In the genomic region with DNA sequence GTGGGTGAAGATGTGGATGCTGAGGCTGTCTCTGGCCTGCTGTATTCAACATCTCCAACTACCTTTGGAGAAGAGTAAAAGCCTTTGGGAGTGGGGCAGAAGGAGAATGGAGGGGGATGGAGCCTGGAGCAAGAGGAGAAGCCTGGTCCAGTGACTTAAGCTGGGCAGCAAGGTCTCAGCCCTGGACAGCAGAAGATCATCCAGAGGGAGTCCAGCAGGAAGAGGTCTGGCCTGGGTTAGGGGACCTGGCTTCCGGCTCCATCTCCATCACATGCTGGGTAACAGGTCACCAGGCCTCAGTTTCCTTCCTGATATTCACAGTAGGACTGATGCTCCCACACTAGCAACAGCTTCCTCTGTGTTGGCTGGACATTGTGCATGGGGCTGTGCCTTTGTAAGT, we compare ENCODE assay signal across 26 cellular contexts. TPM values are rescaled to one million over a fixed set of nuclear protein-coding genes. Genes with fewer than 3 reads are reported as not detected.
DNase-seq lines count a peak whose midpoint lies in the region; ATAC-seq, FAIRE-seq and TF ChIP-seq lines count a peak whose summit lies in the region.
"Had no signal": no experiment of that assay in that cellular context is flagged by ENCODE, and none has a peak within 500 bp of the region (broad histone marks: within the 10 kb centered on the region; RNA-seq: fewer than 3 reads in every experiment).

No MANE protein-coding gene starts in this region.

- H3K27me3 ChIP-seq in HepG2 (ENCODE audit: control insufficient read depth in 1 of 2, insufficient read depth in 2 of 2, low read length in 2 of 2) (no peaks in the 10 kb centered on the region; a peak in 3 of 5 replicates), right lobe of liver (peaks cover 14 to 34% of the 10 kb centered on the region in 2 donors), H1 (replicated peaks in 1 of 4; ENCODE audit: control insufficient read depth in 3 of 4, extremely low read depth in 1 of 4, insufficient read depth in 3 of 4, low read length in 3 of 4) (peaks cover 7 to 39% (median 30%) of the 10 kb centered on the region in 4 experiments)

- H2AFZ ChIP-seq in HepG2 (ENCODE audit: low read length) (no peak overlapping the region), H1 (ENCODE audit: low read length) (no peak overlapping the region)

- H2BK5ac ChIP-seq in H1 (ENCODE audit: low read depth, low read length) = no peak overlapping the region

- DNase-seq in HepG2 (ENCODE audit: low spot score) = no peak
- DNase-seq in right lobe of liver = no peak
- no peak for DNase-seq in H1 (ENCODE audit: low read depth in 1 of 2, low spot score in 2 of 2)
- DNase-seq in osteocyte (ENCODE audit: extremely low spot score, unreplicated experiment) = peak; percentile 79
- DNase-seq in posterior vena cava (ENCODE audit: low spot score) = no peak
- no peak for DNase-seq in T1000 (lab: John Stamatoyannopoulos, UW)
- DNase-seq: 8988T; ACHN; BE2C; C1 segment of cervical spinal cord; CD4-positive, alpha-beta memory T cell; CD4-positive, CD25-positive, alpha-beta regulatory T cell; CD8-positive, alpha-beta memory T cell; COR-L47; DMS 273 treated with DMSO at 0.1 percent for 48 hours; DMS153; DMS53; DMS79; DND-41; EL; GDM1 had no signal

- H2BK20ac ChIP-seq in H1 (ENCODE audit: low read length) = no peak overlapping the region

- no peaks in the 10 kb centered on the region for H3K36me3 Mint-ChIP-seq in osteocyte (ENCODE audit: unreplicated experiment)
- H3K36me3 Mint-ChIP-seq: CD4-positive, alpha-beta memory T cell; CD4-positive, CD25-positive, alpha-beta regulatory T cell had no signal

- intact Hi-C loops in HepG2 (cut with micrococcal nuclease; ENCODE audit: unreplicated experiment) (loop anchor here (5.0 to 10.0 kb wide), 3 partner anchors 48 to 140 kb away; no protein-coding TSS in a partner anchor), right lobe of liver (cut with DNase I) (no loop called here), posterior vena cava (cut with DNase I) (loop anchor here in 1 of 2 donors (5.0 kb wide), 1 partner anchor 140 kb away; no protein-coding TSS in a partner anchor)

- in situ Hi-C loops in HepG2 (cut with HindIII; ENCODE audit: extremely low pct_ligation_motif_present, low pct_unique_long_range_greater_than_20kb) = loop anchor here (5.0 kb wide), 2 partner anchors 95 to 140 kb away; no protein-coding TSS in a partner anchor

- no peaks in the 10 kb centered on the region for H4K20me1 ChIP-seq in HepG2 (ENCODE audit: insufficient read depth, low read length)
- H4K20me1 ChIP-seq in H1 (replicated peaks in 1 of 2; ENCODE audit: control insufficient read depth in 1 of 2, insufficient read depth in 2 of 2, low read length in 2 of 2) = peaks cover 2 to 5% of the 10 kb centered on the region in 2 experiments

- no peak overlapping the region for H3K9ac ChIP-seq in HepG2 (ENCODE audit: insufficient read depth, low read depth, low read length)
- no peak overlapping the region for H3K9ac ChIP-seq in H1 (replicated peaks in 1 of 4; ENCODE audit: extremely low read depth in 1 of 4, low read depth in 3 of 4, low read length in 3 of 4)
- H3K9ac ChIP-seq: BLaER1 had no signal

- no peak overlapping the region for H2AK5ac ChIP-seq in H1 (ENCODE audit: low read depth, low read length)

- TF ChIP-seq EP300 in HepG2 (IDR thresholded peaks at IDR 0.05; ENCODE audit: low read depth in 2 of 2, low read length in 2 of 2) (no peak), HepG2 (CRISPR knock-in tag; IDR thresholded peaks at IDR 0.05; ENCODE audit: borderline replicate concordance) (no peak), H1 (IDR thresholded peaks at IDR 0.05; ENCODE audit: borderline replicate concordance in 1 of 2, low read depth in 2 of 2, low read length in 2 of 2) (no peak)

- no peak for ATAC-seq in HepG2
- no peak for ATAC-seq in right lobe of liver
- ATAC-seq: GM12878 had no signal

- peaks cover 12% of the 10 kb centered on the region for H3K79me2 ChIP-seq in HepG2 (ENCODE audit: insufficient read depth, low read length)
- no peaks in the 10 kb centered on the region for H3K79me2 ChIP-seq in H1 (ENCODE audit: control insufficient read depth in 1 of 2, insufficient read depth in 2 of 2, low read length in 2 of 2)

- H4K5ac ChIP-seq in H1 (ENCODE audit: insufficient read length, low read depth, low read length) = no peak overlapping the region

- no peak overlapping the region for H3K4ac ChIP-seq in H1 (replicated peaks; ENCODE audit: insufficient read length, low read depth, low read length)

- peaks cover 41% of the 10 kb centered on the region for H3K4me1 ChIP-seq in HepG2 (ENCODE audit: insufficient read depth, low read length)
- H3K4me1 ChIP-seq in right lobe of liver = peaks cover 0 to 4% (median 0%) of the 10 kb centered on the region in 4 donors
- H3K4me1 ChIP-seq in H1 (replicated peaks in 1 of 4; ENCODE audit: control insufficient read depth in 3 of 4, insufficient read depth in 4 of 4, low read length in 3 of 4) = peaks cover 0 to 11% (median 4%) of the 10 kb centered on the region in 4 experiments; a peak in 6 of 7 replicates
- H3K4me1 ChIP-seq: BE2C, BLaER1 had no signal

- H3K14ac ChIP-seq in H1 (ENCODE audit: insufficient read length) = no peak overlapping the region

- no peak overlapping the region for H4K91ac ChIP-seq in H1 (replicated peaks; ENCODE audit: insufficient read length, low read length)

- TF ChIP-seq RAD21 in HepG2 (CRISPR knock-in tag; IDR thresholded peaks at IDR 0.05) (no peak), H1 (IDR thresholded peaks at IDR 0.05 in 1 of 2, conservative IDR thresholded peaks at IDR 0.05 in 1 of 2; ENCODE audit: low read depth in 2 of 2, low read length in 2 of 2) (no peak)

- H3K23me2 ChIP-seq in H1 (ENCODE audit: low read depth, low read length) = peaks cover 6% of the 10 kb centered on the region; the same call in 1 of the 2 replicates

- TF ChIP-seq CTCF in HepG2 (CRISPR knock-in tag; IDR thresholded peaks at IDR 0.05) (no peak), right lobe of liver (IDR thresholded peaks at IDR 0.05) (no peak), H1 (IDR thresholded peaks at IDR 0.05; ENCODE audit: control extremely low read depth in 1 of 3, insufficient read depth in 1 of 3, low read depth in 1 of 3, low read length in 3 of 3) (no peak), osteocyte (IDR thresholded peaks at IDR 0.05) (no peak)

- POLR2A ChIA-PET in HepG2 (lab: Yijun Ruan, JAX) (interaction anchor here (2.2 to 5.5 kb wide), 2 partner anchors 13 to 21 kb away, joined by 7 to 132 read pairs; a partner anchor contains a TSS), H1 (lab: Charles Lee; ENCODE audit: partially characterized antibody) (interaction anchor here (2.9 kb wide), 1 partner anchor 22 kb away, joined by 11 read pairs; a partner anchor contains a TSS)

- H3K79me1 ChIP-seq in H1 (ENCODE audit: low read depth, low read length) = no peaks in the 10 kb centered on the region

- WGBS in HepG2 (ENCODE audit: low lambda C conversion rate) = 0% methylated on average over 1 of the region's 1 CpG
- WGBS in right lobe of liver (ENCODE audit: insufficient coverage, low coverage, low lambda C conversion rate, missing lambda C conversion rate) = no CpG with 5 or more reads among the region's 1 CpG
- 100% methylated on average over 1 of the region's 1 CpG; no CpG with 5 or more reads in 1 of the 2 experiments for WGBS in H1 (ENCODE audit: extremely low coverage in 1 of 2, insufficient coverage in 1 of 2, insufficient read length in 1 of 2, insufficient replicate concordance in 2 of 2, low coverage in 1 of 2, low lambda C conversion rate in 2 of 2, missing lambda C conversion rate in 1 of 2), 2 experiments

- peaks cover 74% of the 10 kb centered on the region for H3K27me3 Mint-ChIP-seq in osteocyte (ENCODE audit: unreplicated experiment)

- FAIRE-seq in HepG2 (lab: Jason Lieb, UNC) (no peak), H1 (lab: Jason Lieb, UNC) (no peak)
- FAIRE-seq: A204.1, GM12878, GM12892, GM18507 had no signal

- CTCF ChIA-PET in HepG2 (lab: Yijun Ruan, JAX; ENCODE audit: low intra/inter-chr PET ratio, low total read pairs) (no interaction called here), H1 (lab: Charles Lee; ENCODE audit: partially characterized antibody) (interaction anchor here (0.7 to 9.2 kb wide), 13 partner anchors 11 to 460 kb away, joined by 3 to 130 read pairs (median 9); no protein-coding TSS in a partner anchor)

- H3K56ac ChIP-seq in H1 (replicated peaks; ENCODE audit: insufficient read length, low read depth, low read length) = no peak overlapping the region

- peak overlapping the region; percentile 22; the same call in 1 of the 2 replicates for H3K4me2 ChIP-seq in HepG2 (ENCODE audit: low read depth, low read length)
- H3K4me2 ChIP-seq in H1 (ENCODE audit: insufficient read depth in 1 of 2, low read depth in 2 of 2, low read length in 2 of 2) = no peak overlapping the region
- H3K4me2 ChIP-seq: BLaER1 had no signal

- H3K27ac ChIP-seq in HepG2 (ENCODE audit: extremely low read length, insufficient read depth, low read length) (peak overlapping the region; percentile 43), right lobe of liver (no peak overlapping the region), H1 (ENCODE audit: low read depth, low read length) (no peak overlapping the region)
- H3K27ac ChIP-seq: BLaER1 had no signal

- H2BK12ac ChIP-seq in H1 (ENCODE audit: low read depth, low read length) = no peak overlapping the region

- H3K27ac Mint-ChIP-seq in osteocyte (ENCODE audit: unreplicated experiment) = no peak overlapping the region
- H3K27ac Mint-ChIP-seq: CD4-positive, CD25-positive, alpha-beta regulatory T cell had no signal

- no peaks in the 10 kb centered on the region for H3K9me3 Mint-ChIP-seq in osteocyte (ENCODE audit: unreplicated experiment)

- H3K36me3 ChIP-seq in HepG2 (replicated peaks in 1 of 2; ENCODE audit: control insufficient read depth in 1 of 2, insufficient read depth in 2 of 2, low read length in 2 of 2) (no peaks in the 10 kb centered on the region), right lobe of liver (no peaks in the 10 kb centered on the region), H1 (ENCODE audit: control insufficient read depth in 2 of 4, insufficient read depth in 4 of 4, low read length in 3 of 4) (peaks cover 0 to 3% (median 0%) of the 10 kb centered on the region in 4 experiments; a peak in 1 of 8 replicates)
- H3K36me3 ChIP-seq: BE2C, BLaER1 had no signal

- no peak for TF ChIP-seq POLR2A in HepG2 (IDR thresholded peaks at IDR 0.05; ENCODE audit: insufficient read depth in 1 of 2, low read depth in 2 of 2, low read length in 2 of 2)
- no peak for TF ChIP-seq POLR2A in right lobe of liver (IDR thresholded peaks at IDR 0.05)
- no peak for TF ChIP-seq POLR2A in H1 (IDR thresholded peaks at IDR 0.05; ENCODE audit: control extremely low read depth in 1 of 2, low read depth in 2 of 2, low read length in 2 of 2)

- H4K8ac ChIP-seq in H1 (ENCODE audit: extremely low read depth, insufficient read depth, low read length) = no peak overlapping the region

- no peak overlapping the region for H3K4me3 ChIP-seq in HepG2 (replicated peaks in 1 of 3; ENCODE audit: insufficient read depth in 1 of 3, low read depth in 2 of 3, low read length in 3 of 3)
- no peak overlapping the region for H3K4me3 ChIP-seq in right lobe of liver
- H3K4me3 ChIP-seq in H1 (ENCODE audit: extremely low read depth in 1 of 4, insufficient read depth in 2 of 4, low read depth in 3 of 4, low read length in 4 of 4) = no peak overlapping the region
- H3K4me3 ChIP-seq: BLaER1, GM12878 had no signal

- BruUV-seq in HepG2 (replicated peaks; lab: Mats Ljungman, UMichigan) = no TSS peak

- peak overlapping the region; percentile 53; the same call in 1 of the 2 replicates for H2BK15ac ChIP-seq in H1 (ENCODE audit: low read length)

- no peak overlapping the region for H3K18ac ChIP-seq in H1 (ENCODE audit: extremely low read depth, low read length)

- H3K9me3 ChIP-seq in HepG2 (ENCODE audit: low read length) = no peaks in the 10 kb centered on the region
- H3K9me3 ChIP-seq in right lobe of liver = no peaks in the 10 kb centered on the region
- H3K9me3 ChIP-seq in H1 (ENCODE audit: insufficient read depth in 2 of 2, low read depth in 1 of 2, low read length in 1 of 2) = no peaks in the 10 kb centered on the region; a peak in 1 of 4 replicates
- H3K9me3 ChIP-seq: BE2C had no signal

- no peak overlapping the region for H3K23ac ChIP-seq in H1 (ENCODE audit: insufficient read length)

- H3K4me1 Mint-ChIP-seq in osteocyte (ENCODE audit: unreplicated experiment) = peaks cover 23% of the 10 kb centered on the region

- H3K4me3 Mint-ChIP-seq in osteocyte (ENCODE audit: unreplicated experiment) = no peak overlapping the region
- H3K4me3 Mint-ChIP-seq: CD4-positive, alpha-beta memory T cell; CD8-positive, alpha-beta memory T cell had no signal

- no peak overlapping the region for H2BK120ac ChIP-seq in H1 (replicated peaks; ENCODE audit: low read depth, low read length)

RNA-seq across cellular contexts. Expression of a gene that starts 3.8 kb away (rescaled TPM):
- total RNA-seq in HepG2 (2016; rRNA removed; fragmentation: Illumina TruSeq; extraction: Trizol) (2.5 and 5.1 TPM in 2 replicates), right lobe of liver (not detected), osteocyte (not detected in 2 replicates), posterior vena cava (not detected)
- 1.5 and 2.1 TPM in 2 replicates for total RNA-seq in HepG2 (2016; cell fraction: cytosol; rRNA removed; fragmentation: Illumina TruSeq; extraction: Trizol; ENCODE audit: low read depth)
- total RNA-seq in HepG2 (2016; cell fraction: insoluble cytoplasmic fraction; rRNA removed; fragmentation: Illumina TruSeq; extraction: Trizol) = 3.0 and 4.9 TPM in 2 replicates
- total RNA-seq in HepG2 (2016; cell fraction: membrane; rRNA removed; fragmentation: Illumina TruSeq; extraction: Trizol) = 2.9 and 3.6 TPM in 2 replicates
- total RNA-seq in HepG2 (2016; cell fraction: nucleus; rRNA removed; fragmentation: Illumina TruSeq; extraction: Trizol) = 5.5 and 5.8 TPM in 2 replicates
- polyA plus RNA-seq in HepG2 (2011; rRNA removed) (4.3 and 6.3 TPM in 2 replicates), H1 (2011; rRNA removed) (0.32 and 0.82 TPM in 2 replicates)
- 3.7 and 5.2 TPM in 2 replicates for polyA plus RNA-seq in HepG2 (2011; cell fraction: cytosol; rRNA removed)
- 40.9 and 48.7 TPM in 2 replicates for polyA plus RNA-seq in HepG2 (2011; cell fraction: nucleus; rRNA removed)
- 3.6 and 6.5 TPM in 2 replicates for polyA plus RNA-seq in HepG2 (2012)
- polyA plus RNA-seq in HepG2 (2016; cell fraction: cytosol; fragmentation: Illumina TruSeq; extraction: Trizol; ENCODE audit: low read depth) = 1.7 and 2.0 TPM in 2 replicates
- polyA plus RNA-seq in HepG2 (2016; cell fraction: insoluble cytoplasmic fraction; fragmentation: Illumina TruSeq; extraction: Trizol; ENCODE audit: low read depth) = 3.6 and 3.7 TPM in 2 replicates
- 1.8 and 2.1 TPM in 2 replicates for polyA plus RNA-seq in HepG2 (2016; cell fraction: membrane; fragmentation: Illumina TruSeq; extraction: Trizol; ENCODE audit: low read depth)
- 13.2 TPM in 2 replicates for polyA plus RNA-seq in HepG2 (2016; cell fraction: nucleus; fragmentation: Illumina TruSeq; extraction: Trizol; ENCODE audit: insufficient read depth, low read depth)
- 1.7 and 9.6 TPM in 2 replicates for polyA minus RNA-seq in HepG2 (2011; rRNA and poly(A)+ RNA removed; ENCODE audit: low replicate concordance)
- 4.3 and 7.4 TPM in 2 replicates for polyA minus RNA-seq in HepG2 (2011; cell fraction: cytosol; rRNA and poly(A)+ RNA removed)
- 8.9 and 12.7 TPM in 2 replicates for polyA minus RNA-seq in HepG2 (2011; cell fraction: nucleus; rRNA and poly(A)+ RNA removed)
- 0.33 and 0.99 TPM in 2 replicates for total RNA-seq in H1 (2021; fragmentation: NEBNext Ultra II Directional; extraction: Animal tissue kit (Norgen Biotek cat#: 25700))
- 0.78 TPM for polyA plus RNA-seq in H1 (2011; cell fraction: cytosol; rRNA removed)
- polyA plus RNA-seq in H1 (2011; cell fraction: nucleus; rRNA removed) = 2.6 TPM
- 0.29 to 0.43 TPM (median 0.29 TPM) in 3 of 4 replicates, not detected in the other for polyA plus RNA-seq in H1 (2012, experiment 1 of 2)
- 0.17 TPM for polyA plus RNA-seq in H1 (2012, experiment 2 of 2)
- 0.24 TPM for polyA plus RNA-seq in H1 (2013, experiment 1 of 2)
- 0.42 TPM for polyA plus RNA-seq in H1 (2013, experiment 2 of 2)
- polyA minus RNA-seq in H1 (2011; rRNA and poly(A)+ RNA removed) = 0.16 TPM in 1 of 2 replicates, not detected in the other
- polyA minus RNA-seq in H1 (2011; cell fraction: cytosol; rRNA and poly(A)+ RNA removed) = not detected
- not detected for polyA minus RNA-seq in H1 (2011; cell fraction: nucleus; rRNA and poly(A)+ RNA removed)
- total RNA-seq: CD4-positive, alpha-beta memory T cell had no signal
- polyA plus RNA-seq: CD4-positive, alpha-beta memory T cell; CD4-positive, CD25-positive, alpha-beta regulatory T cell; CD8-positive, alpha-beta memory T cell had no signal

RNA-seq across cellular contexts. Expression of a gene that starts 21.5 kb away (rescaled TPM):
- 396 and 456 TPM in 2 replicates for total RNA-seq in HepG2 (2016; rRNA removed; fragmentation: Illumina TruSeq; extraction: Trizol)
- 368 and 410 TPM in 2 replicates for total RNA-seq in HepG2 (2016; cell fraction: cytosol; rRNA removed; fragmentation: Illumina TruSeq; extraction: Trizol; ENCODE audit: low read depth)
- total RNA-seq in HepG2 (2016; cell fraction: insoluble cytoplasmic fraction; rRNA removed; fragmentation: Illumina TruSeq; extraction: Trizol) = 386 and 515 TPM in 2 replicates
- total RNA-seq in HepG2 (2016; cell fraction: membrane; rRNA removed; fragmentation: Illumina TruSeq; extraction: Trizol) = 164 and 175 TPM in 2 replicates
- total RNA-seq in HepG2 (2016; cell fraction: nucleus; rRNA removed; fragmentation: Illumina TruSeq; extraction: Trizol) = 159 and 170 TPM in 2 replicates
- 221 and 291 TPM in 2 replicates for polyA plus RNA-seq in HepG2 (2011; rRNA removed)
- polyA plus RNA-seq in HepG2 (2011; cell fraction: cytosol; rRNA removed) = 171 and 237 TPM in 2 replicates
- 66.6 and 86.3 TPM in 2 replicates for polyA plus RNA-seq in HepG2 (2011; cell fraction: nucleus; rRNA removed)
- polyA plus RNA-seq in HepG2 (2012) = 209 and 241 TPM in 2 replicates
- polyA plus RNA-seq in HepG2 (2016; cell fraction: cytosol; fragmentation: Illumina TruSeq; extraction: Trizol; ENCODE audit: low read depth) = 67.4 and 75.2 TPM in 2 replicates
- 426 and 472 TPM in 2 replicates for polyA plus RNA-seq in HepG2 (2016; cell fraction: insoluble cytoplasmic fraction; fragmentation: Illumina TruSeq; extraction: Trizol; ENCODE audit: low read depth)
- 74.9 and 81.8 TPM in 2 replicates for polyA plus RNA-seq in HepG2 (2016; cell fraction: membrane; fragmentation: Illumina TruSeq; extraction: Trizol; ENCODE audit: low read depth)
- polyA plus RNA-seq in HepG2 (2016; cell fraction: nucleus; fragmentation: Illumina TruSeq; extraction: Trizol; ENCODE audit: insufficient read depth, low read depth) = 213 and 215 TPM in 2 replicates
- 123 and 181 TPM in 2 replicates for polyA minus RNA-seq in HepG2 (2011; rRNA and poly(A)+ RNA removed; ENCODE audit: low replicate concordance)
- polyA minus RNA-seq in HepG2 (2011; cell fraction: cytosol; rRNA and poly(A)+ RNA removed) = 116 and 138 TPM in 2 replicates
- polyA minus RNA-seq in HepG2 (2011; cell fraction: nucleus; rRNA and poly(A)+ RNA removed) = 103 and 120 TPM in 2 replicates
- total RNA-seq in right lobe of liver = 100 to 1,000 TPM; 208 to 302 (median 274) TPM
- total RNA-seq in H1 (2021; fragmentation: NEBNext Ultra II Directional; extraction: Animal tissue kit (Norgen Biotek cat#: 25700)) = 90.0 TPM in 2 replicates
- 30.2 and 60.9 TPM in 2 replicates for polyA plus RNA-seq in H1 (2011; rRNA removed)
- polyA plus RNA-seq in H1 (2011; cell fraction: cytosol; rRNA removed) = 87.9 TPM
- polyA plus RNA-seq in H1 (2011; cell fraction: nucleus; rRNA removed) = 30.6 TPM
- polyA plus RNA-seq in H1 (2012, experiment 1 of 2) = 108 to 113 TPM (median 108 TPM) in 4 replicates
- 10.1 TPM for polyA plus RNA-seq in H1 (2012, experiment 2 of 2)
- polyA plus RNA-seq in H1 (2013, experiment 1 of 2) = 41.8 TPM
- 44.3 TPM for polyA plus RNA-seq in H1 (2013, experiment 2 of 2)
- 66.7 and 106 TPM in 2 replicates for polyA minus RNA-seq in H1 (2011; rRNA and poly(A)+ RNA removed)
- polyA minus RNA-seq in H1 (2011; cell fraction: cytosol; rRNA and poly(A)+ RNA removed) = 24.8 TPM
- 25.5 TPM for polyA minus RNA-seq in H1 (2011; cell fraction: nucleus; rRNA and poly(A)+ RNA removed)
- total RNA-seq in osteocyte = 98.2 and 102 TPM in 2 replicates
- 10 to 100 TPM; 68.6 to 98.4 TPM for total RNA-seq in posterior vena cava
